Comparison of ENCODE assay signal across 8 cellular contexts in genomic region chr4:112637552-112637866, GRCh38. TPM values are rescaled to one million over a fixed set of nuclear protein-coding genes. Genes with fewer than 3 reads are reported as not detected.
A peak's percentile ranks its signal among the peaks of the same experiment; 100 is the strongest.
DNase-seq lines count a peak whose midpoint lies in the region; ATAC-seq and TF ChIP-seq lines count a peak whose summit lies in the region.

No MANE protein-coding gene starts in this region.

- H3K9me3 ChIP-seq in HAP-1 (no peaks in the 10 kb centered on the region), left lung (no peaks in the 10 kb centered on the region)

- TF ChIP-seq CTCF in 22Rv1 (IDR thresholded peaks at IDR 0.05) (peak; percentile 46), left lung (IDR thresholded peaks at IDR 0.05) (no peak)

- WGBS in adipose tissue, 3 donors: 0 to 2% (median 0%) methylated on average over 8 of the region's 8 CpGs

- H3K27ac ChIP-seq in 22Rv1: peak overlapping the region; percentile 88
- peak overlapping the region; percentile 93 for H3K27ac ChIP-seq in adipose tissue (ENCODE audit: low read depth, low read length)
- H3K27ac ChIP-seq in left lung: peak overlapping the region; percentile 90 to 96

- peaks cover 4% of the 10 kb centered on the region for H3K36me3 ChIP-seq in HAP-1 (replicated peaks)
- H3K36me3 ChIP-seq in left lung: peaks cover 0 to 9% of the 10 kb centered on the region in 2 donors

- H3K27me3 ChIP-seq in HAP-1 (ENCODE audit: low read depth): no peaks in the 10 kb centered on the region
- H3K27me3 ChIP-seq in left lung: no peaks in the 10 kb centered on the region

- intact Hi-C loops in left lung (cut with DNase I): loop anchor here in 1 of 2 donors (10.0 kb wide), 1 partner anchor 127 kb away; no protein-coding TSS in a partner anchor

- in situ Hi-C loops in HAP-1 (cut with MboI; ENCODE audit: low sequenced_read_pairs): loop anchor here (5.0 to 10.0 kb wide), 2 partner anchors 130 to 297 kb away; no protein-coding TSS in a partner anchor

- H3K4me3 ChIP-seq in HAP-1: peak overlapping the region; percentile 64
- H3K4me3 ChIP-seq in left lung: peak overlapping the region; percentile 59 to 63

- H3K4me1 ChIP-seq in HAP-1: peaks cover 10% of the 10 kb centered on the region
- H3K4me1 ChIP-seq in left lung: peaks cover 0 to 20% of the 10 kb centered on the region in 2 donors

- ATAC-seq in left lung: peak; percentile 1
- no peak for ATAC-seq in HG02981 (IDR thresholded peaks at IDR 0.05; ENCODE audit: unreplicated experiment)
- ATAC-seq in GM19463 (IDR thresholded peaks at IDR 0.05; ENCODE audit: unreplicated experiment): no peak

- no peak for DNase-seq in HAP-1 (ENCODE audit: low spot score in 2 of 2)
- DNase-seq in left lung: no peak
- no peak for DNase-seq in COR-L47 (lab: John Stamatoyannopoulos, UW)
- DNase-seq in NCI-H1930 (lab: John Stamatoyannopoulos, UW): no peak

RNA-seq across cellular contexts. Expression of gene LARP7, which starts 0.6 kb away (rescaled TPM):
- polyA plus RNA-seq in adipose tissue: 10 to 100 TPM; 12.8 to 52.5 (median 30.5) TPM
- total RNA-seq in left lung: 10 to 100 TPM; 27.7 to 33.3 TPM

RNA-seq across cellular contexts. Expression of gene ZGRF1, which starts 0.8 kb away (rescaled TPM):
- polyA plus RNA-seq in adipose tissue: under 1 TPM; 0.74 to 0.94 (median 0.79) TPM
- 1 to 10 TPM; 5.9 to 9.2 TPM for total RNA-seq in left lung
